In genomic region chr6:160462551-160463109, GRCh38 we compare ENCODE assay signal across 8 cellular contexts.
DNase-seq lines count a peak whose midpoint lies in the region; ATAC-seq and TF ChIP-seq lines count a peak whose summit lies in the region.

No MANE protein-coding gene starts in this region.

- no peaks in the 10 kb centered on the region for H3K36me3 ChIP-seq in BJ (ENCODE audit: control insufficient read depth, insufficient read depth, low read length)

- intact Hi-C loops in activated B cell treated with CpG ODN at 0.5 μM for 24 hours (cut with micrococcal nuclease): no loop called here

- H3K27ac Mint-ChIP-seq in activated B cell treated with CpG ODN at 0.5 μM for 24 hours: peak overlapping the region; percentile 42
- H3K27ac Mint-ChIP-seq in stimulated activated naive CD8-positive, alpha-beta T cell treated with anti-CD3 and anti-CD28 coated beads, Interleukin-15, amount 100 ng/mL, for 72 hours: peak overlapping the region in 1 of 2 donors; percentile 35

- peak overlapping the region; percentile 25 for H3K4me3 Mint-ChIP-seq in activated B cell treated with CpG ODN at 0.5 μM for 24 hours
- peak overlapping the region; percentile 2 to 69 for H3K4me3 Mint-ChIP-seq in stimulated activated naive CD8-positive, alpha-beta T cell treated with anti-CD3 and anti-CD28 coated beads, Interleukin-15, amount 100 ng/mL, for 72 hours

- ATAC-seq in GM19397 (IDR thresholded peaks at IDR 0.05; ENCODE audit: unreplicated experiment) (peak; percentile 91), HG03460 (IDR thresholded peaks at IDR 0.05; ENCODE audit: unreplicated experiment) (peak; percentile 97), activated B cell treated with CpG ODN at 0.5 μM for 24 hours (ENCODE audit: low read depth) (peak; percentile 73), esophagus mucosa (peak; percentile 35)
- ATAC-seq in stimulated activated naive CD8-positive, alpha-beta T cell treated with anti-CD3 and anti-CD28 coated beads, Interleukin-15, amount 100 ng/mL, for 72 hours: peak; percentile 93

- peaks cover 48% of the 10 kb centered on the region for H3K4me1 Mint-ChIP-seq in activated B cell treated with CpG ODN at 0.5 μM for 24 hours
- peaks cover 60% of the 10 kb centered on the region for H3K4me1 Mint-ChIP-seq in stimulated activated naive CD8-positive, alpha-beta T cell treated with anti-CD3 and anti-CD28 coated beads, Interleukin-15, amount 100 ng/mL, for 72 hours

- POLR2A ChIA-PET in BJ (lab: Charles Lee) (no interaction called here), activated B cell treated with CpG ODN at 0.5 μM for 24 hours (lab: Charles Lee) (no interaction called here)

- H3K36me3 Mint-ChIP-seq in activated B cell treated with CpG ODN at 0.5 μM for 24 hours (ENCODE audit: low read depth): no peaks in the 10 kb centered on the region

- DNase-seq in BJ (ENCODE audit: low read depth): peak; percentile 67
- no peak for DNase-seq in activated B cell treated with CpG ODN at 0.5 μM for 24 hours
- peak; percentile 55 to 67 for DNase-seq in stimulated activated naive CD8-positive, alpha-beta T cell treated with anti-CD3 and anti-CD28 coated beads, Interleukin-15, amount 100 ng/mL, for 72 hours
- no peak for DNase-seq in NCI-H1417 treated with DMSO at 0.1 percent for 48 hours (lab: John Stamatoyannopoulos, UW)
- DNase-seq in NCI-H1436 treated with DMSO at 0.1 percent for 48 hours (lab: John Stamatoyannopoulos, UW): no peak

- peaks cover 8% of the 10 kb centered on the region for H3K27me3 Mint-ChIP-seq in activated B cell treated with CpG ODN at 0.5 μM for 24 hours
- peaks cover 27% of the 10 kb centered on the region for H3K27me3 Mint-ChIP-seq in stimulated activated naive CD8-positive, alpha-beta T cell treated with anti-CD3 and anti-CD28 coated beads, Interleukin-15, amount 100 ng/mL, for 72 hours

- TF ChIP-seq CTCF in BJ (IDR thresholded peaks at IDR 0.05; ENCODE audit: insufficient read depth, low read depth, low read length) (no peak), activated B cell treated with CpG ODN at 0.5 μM for 24 hours (IDR thresholded peaks at IDR 0.05) (no peak)

- H3K9me3 Mint-ChIP-seq in activated B cell treated with CpG ODN at 0.5 μM for 24 hours: no peaks in the 10 kb centered on the region
- no peaks in the 10 kb centered on the region for H3K9me3 Mint-ChIP-seq in stimulated activated naive CD8-positive, alpha-beta T cell treated with anti-CD3 and anti-CD28 coated beads, Interleukin-15, amount 100 ng/mL, for 72 hours

- H3K4me3 ChIP-seq in BJ (ENCODE audit: low read depth, low read length): no peak overlapping the region

- CTCF ChIA-PET in BJ (lab: Yijun Ruan, JAX): interaction anchor here (0.6 to 4.3 kb wide), 4 partner anchors 58 to 374 kb away, joined by 3 to 16 read pairs (median 4); no protein-coding TSS in a partner anchor
- CTCF ChIA-PET in activated B cell treated with CpG ODN at 0.5 μM for 24 hours (lab: Charles Lee): no interaction called here

- H3K27me3 ChIP-seq in BJ (ENCODE audit: control insufficient read depth, insufficient read depth, low read length): no peaks in the 10 kb centered on the region

Comparison
In these comparisons a context has a peak if more than half of its experiments do, and no peak if none do; other contexts are left out.
1. DNase-seq: peak in BJ (single experiment) and stimulated activated naive CD8-positive, alpha-beta T cell treated with anti-CD3 and anti-CD28 coated beads, Interleukin-15, amount 100 ng/mL, for 72 hours (2 of 2); none in activated B cell treated with CpG ODN at 0.5 μM for 24 hours (single experiment), NCI-H1417 treated with DMSO at 0.1 percent for 48 hours (single experiment) and NCI-H1436 treated with DMSO at 0.1 percent for 48 hours (single experiment).
2. ATAC-seq: peak in every context shown above with its lines; median percentile 97 in HG03460; 93 in stimulated activated naive CD8-positive, alpha-beta T cell treated with anti-CD3 and anti-CD28 coated beads, Interleukin-15, amount 100 ng/mL, for 72 hours; 91 in GM19397; 73 in activated B cell treated with CpG ODN at 0.5 μM for 24 hours; 35 in esophagus mucosa.